ENCODE assay signal across 20 cellular contexts in the genomic region with DNA sequence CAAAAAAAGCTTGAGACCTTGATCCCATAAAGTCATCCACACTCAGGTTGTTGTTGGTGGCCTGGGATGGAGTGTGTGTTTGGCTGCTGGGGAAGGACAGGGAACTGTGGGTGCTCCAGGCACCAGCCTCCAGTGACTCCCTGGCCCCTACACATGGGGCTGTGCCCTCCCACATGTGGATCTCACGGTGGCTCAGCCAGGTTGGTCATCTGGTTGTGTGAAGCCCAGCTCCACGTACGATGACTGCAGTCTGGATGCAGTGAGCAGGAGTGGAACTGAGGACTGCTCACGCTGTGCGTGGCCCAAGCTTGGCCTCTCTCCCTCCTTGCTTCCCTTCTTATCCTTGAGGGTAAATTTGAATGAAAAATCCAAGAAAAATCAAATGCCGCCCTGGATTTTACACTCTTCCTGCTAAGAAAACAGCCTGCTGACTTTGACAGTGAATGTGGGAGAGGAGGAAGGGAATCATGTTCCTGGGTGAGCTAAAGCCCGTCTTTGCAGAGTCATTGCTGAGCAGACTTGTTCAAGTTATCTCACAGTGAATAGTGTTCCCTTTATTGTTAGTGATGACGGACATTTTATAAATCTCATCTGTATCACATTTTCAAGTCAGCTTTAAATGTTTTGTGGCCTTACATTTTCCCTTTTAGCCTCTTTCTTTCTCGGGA.
DNase-seq lines count a peak whose midpoint lies in the region; ATAC-seq and TF ChIP-seq lines count a peak whose summit lies in the region.
"Had no signal": no experiment of that assay in that cellular context is flagged by ENCODE, and none has a peak within 500 bp of the region (broad histone marks: within the 10 kb centered on the region; RNA-seq: fewer than 3 reads in every experiment).

No MANE protein-coding gene starts in this region.

- peaks cover 33% of the 10 kb centered on the region for H3K36me3 Mint-ChIP-seq in activated naive CD8-positive, alpha-beta T cell treated with anti-CD3 and anti-CD28 coated beads, Interleukin-2, amount 10 ng/mL, durations not matched to agents 7 days and 5 days
- peaks cover 28% of the 10 kb centered on the region for H3K36me3 Mint-ChIP-seq in activated naive CD8-positive, alpha-beta T cell treated with anti-CD3 and anti-CD28 coated beads, Interleukin-2, amount 50 U/mL, for 24 hours (ENCODE audit: low read depth)
- peaks cover 71% of the 10 kb centered on the region for H3K36me3 Mint-ChIP-seq in nephron progenitor cell (ENCODE audit: low read depth)

- no peaks in the 10 kb centered on the region for H3K27me3 Mint-ChIP-seq in activated naive CD8-positive, alpha-beta T cell treated with anti-CD3 and anti-CD28 coated beads, Interleukin-2, amount 10 ng/mL, durations not matched to agents 7 days and 5 days
- H3K27me3 Mint-ChIP-seq in activated naive CD8-positive, alpha-beta T cell treated with anti-CD3 and anti-CD28 coated beads, Interleukin-2, amount 50 U/mL, for 24 hours: no peaks in the 10 kb centered on the region
- no peaks in the 10 kb centered on the region for H3K27me3 Mint-ChIP-seq in nephron progenitor cell (ENCODE audit: low read depth, poor library complexity)
- H3K27me3 Mint-ChIP-seq: CD4-positive, alpha-beta memory T cell had no signal

- no peak overlapping the region for H3K4me2 ChIP-seq in OCI-LY7 (ENCODE audit: low read length)
- H3K4me2 ChIP-seq: A549; BLaER1 treated with 17β-estradiol and CSF1 and Interleukin-3, amounts not matched to agents 10 nM and 100 nM had no signal

- no TSS peak for BruUV-seq in OCI-LY7 (replicated peaks; lab: Mats Ljungman, UMichigan)

- H3K9me3 Mint-ChIP-seq in activated naive CD8-positive, alpha-beta T cell treated with anti-CD3 and anti-CD28 coated beads, Interleukin-2, amount 10 ng/mL, durations not matched to agents 7 days and 5 days: peaks cover 14% of the 10 kb centered on the region
- H3K9me3 Mint-ChIP-seq in activated naive CD8-positive, alpha-beta T cell treated with anti-CD3 and anti-CD28 coated beads, Interleukin-2, amount 50 U/mL, for 24 hours: no peaks in the 10 kb centered on the region
- peaks cover 10% of the 10 kb centered on the region for H3K9me3 Mint-ChIP-seq in nephron progenitor cell
- H3K9me3 Mint-ChIP-seq: CD4-positive, alpha-beta memory T cell had no signal

- H3K27ac ChIP-seq in caudate nucleus (ENCODE audit: low read depth, low read length) (peak overlapping the region; percentile 85), OCI-LY7 (ENCODE audit: low read depth, low read length, poor library complexity, severe bottlenecking) (no peak overlapping the region)
- H3K27ac ChIP-seq in effector memory CD4-positive, alpha-beta T cell (ENCODE audit: insufficient read depth, low read length, poor library complexity, severe bottlenecking): no peak overlapping the region
- H3K27ac ChIP-seq: A549; BLaER1 treated with 17β-estradiol and CSF1 and Interleukin-3, amounts not matched to agents 10 nM and 100 nM had no signal

- H3K27ac Mint-ChIP-seq in activated naive CD8-positive, alpha-beta T cell treated with anti-CD3 and anti-CD28 coated beads, Interleukin-2, amount 10 ng/mL, durations not matched to agents 7 days and 5 days: no peak overlapping the region
- no peak overlapping the region for H3K27ac Mint-ChIP-seq in activated naive CD8-positive, alpha-beta T cell treated with anti-CD3 and anti-CD28 coated beads, Interleukin-2, amount 50 U/mL, for 24 hours
- H3K27ac Mint-ChIP-seq in nephron progenitor cell: peak overlapping the region; percentile 36

- H3K4me1 Mint-ChIP-seq in activated naive CD8-positive, alpha-beta T cell treated with anti-CD3 and anti-CD28 coated beads, Interleukin-2, amount 10 ng/mL, durations not matched to agents 7 days and 5 days: peaks cover 8% of the 10 kb centered on the region
- peaks cover 2% of the 10 kb centered on the region for H3K4me1 Mint-ChIP-seq in activated naive CD8-positive, alpha-beta T cell treated with anti-CD3 and anti-CD28 coated beads, Interleukin-2, amount 50 U/mL, for 24 hours
- peaks cover 23% of the 10 kb centered on the region for H3K4me1 Mint-ChIP-seq in nephron progenitor cell

- no peak overlapping the region for H3K4me3 ChIP-seq in effector memory CD4-positive, alpha-beta T cell (ENCODE audit: insufficient read depth, low read depth, low read length, poor library complexity, severe bottlenecking)
- H3K4me3 ChIP-seq in OCI-LY7 (ENCODE audit: low read depth, low read length, poor library complexity, severe bottlenecking): no peak overlapping the region
- H3K4me3 ChIP-seq: A549; BLaER1 treated with 17β-estradiol and CSF1 and Interleukin-3, amounts not matched to agents 10 nM and 100 nM; K562 had no signal

- H3K4me3 Mint-ChIP-seq in activated naive CD8-positive, alpha-beta T cell treated with anti-CD3 and anti-CD28 coated beads, Interleukin-2, amount 10 ng/mL, durations not matched to agents 7 days and 5 days: no peak overlapping the region
- no peak overlapping the region for H3K4me3 Mint-ChIP-seq in activated naive CD8-positive, alpha-beta T cell treated with anti-CD3 and anti-CD28 coated beads, Interleukin-2, amount 50 U/mL, for 24 hours
- H3K4me3 Mint-ChIP-seq in nephron progenitor cell: no peak overlapping the region
- H3K4me3 Mint-ChIP-seq: CD4-positive, alpha-beta memory T cell had no signal

- DNase-seq in activated naive CD8-positive, alpha-beta T cell treated with anti-CD3 and anti-CD28 coated beads, Interleukin-2, amount 10 ng/mL, durations not matched to agents 7 days and 5 days: peak; percentile 16
- no peak for DNase-seq in activated naive CD8-positive, alpha-beta T cell treated with anti-CD3 and anti-CD28 coated beads, Interleukin-2, amount 50 U/mL, for 24 hours
- peak in 2 of 61 donors; percentile 23 to 52 for DNase-seq in caudate nucleus (lab: John Stamatoyannopoulos, UW)
- DNase-seq in nephron progenitor cell: no peak
- DNase-seq in stimulated activated CD8-positive, alpha-beta memory T cell treated with anti-CD3 and anti-CD28 coated beads, Interleukin-4, amount 100 ng/mL, for 48 hours: no peak
- no peak for DNase-seq in effector memory CD4-positive, alpha-beta T cell
- no peak for DNase-seq in OCI-LY7 (ENCODE audit: low spot score)
- DNase-seq: AML-193; CD4-positive, alpha-beta memory T cell; GDM1; Kasumi-1; NCI-H1092 treated with DMSO at 0.1 percent for 48 hours; NCI-H1436; NCI-H524 treated with DMSO at 0.1 percent for 48 hours; NCI-H774; RPMI8226; SHP77 treated with DMSO at 0.1 percent for 48 hours had no signal

- H3K9me3 ChIP-seq in effector memory CD4-positive, alpha-beta T cell (ENCODE audit: control insufficient read depth, low read length): no peaks in the 10 kb centered on the region
- no peaks in the 10 kb centered on the region for H3K9me3 ChIP-seq in OCI-LY7 (ENCODE audit: low read length)
- H3K9me3 ChIP-seq: A549 had no signal

- ATAC-seq in activated naive CD8-positive, alpha-beta T cell treated with anti-CD3 and anti-CD28 coated beads, Interleukin-2, amount 10 ng/mL, durations not matched to agents 7 days and 5 days (ENCODE audit: low read depth): no peak
- no peak for ATAC-seq in activated naive CD8-positive, alpha-beta T cell treated with anti-CD3 and anti-CD28 coated beads, Interleukin-2, amount 50 U/mL, for 24 hours
- ATAC-seq: A549, K562 had no signal

- H2AFZ ChIP-seq in OCI-LY7 (ENCODE audit: low read length): no peak overlapping the region

- TF ChIP-seq CTCF in nephron progenitor cell (IDR thresholded peaks at IDR 0.05): no peak
- TF ChIP-seq CTCF in OCI-LY7 (conservative IDR thresholded peaks at IDR 0.05; ENCODE audit: low read length): no peak

- intact Hi-C loops in OCI-LY7 (cut with micrococcal nuclease; ENCODE audit: unreplicated experiment): no loop called here

- no peaks in the 10 kb centered on the region for H4K20me1 ChIP-seq in OCI-LY7 (ENCODE audit: insufficient read depth, low read length)

- no peaks in the 10 kb centered on the region for H3K79me2 ChIP-seq in OCI-LY7 (ENCODE audit: insufficient read depth, low read depth, low read length)

- CTCF ChIA-PET in OCI-LY7 (lab: Charles Lee; ENCODE audit: unreplicated experiment): no interaction called here

- no peaks in the 10 kb centered on the region for H3K4me1 ChIP-seq in effector memory CD4-positive, alpha-beta T cell (ENCODE audit: control insufficient read depth, insufficient read depth, low read length, poor library complexity, severe bottlenecking)
- peaks cover 5% of the 10 kb centered on the region for H3K4me1 ChIP-seq in OCI-LY7 (ENCODE audit: insufficient read depth, low read length, poor library complexity, severe bottlenecking)
- H3K4me1 ChIP-seq: A549 had no signal

- no peaks in the 10 kb centered on the region for H3K27me3 ChIP-seq in effector memory CD4-positive, alpha-beta T cell (replicated peaks; ENCODE audit: control insufficient read depth, insufficient read depth, low read length, poor library complexity, severe bottlenecking)
- H3K27me3 ChIP-seq: BLaER1 treated with 17β-estradiol and CSF1 and Interleukin-3, amounts not matched to agents 10 nM and 100 nM had no signal

- peaks cover 56% of the 10 kb centered on the region for H3K36me3 ChIP-seq in effector memory CD4-positive, alpha-beta T cell (ENCODE audit: control insufficient read depth, insufficient read depth, low read length)
- H3K36me3 ChIP-seq in OCI-LY7 (ENCODE audit: insufficient read depth, low read length): peaks cover 97% of the 10 kb centered on the region

- no peaks in the 10 kb centered on the region for H3K9me2 ChIP-seq in OCI-LY7 (ENCODE audit: insufficient read depth, low read length)

- POLR2A ChIA-PET in activated naive CD8-positive, alpha-beta T cell treated with anti-CD3 and anti-CD28 coated beads, Interleukin-2, amount 10 ng/mL, durations not matched to agents 7 days and 5 days (lab: Charles Lee): no interaction called here
- POLR2A ChIA-PET in OCI-LY7 (lab: Charles Lee): no interaction called here
